ENCODE assay signal across 9 cellular contexts in genomic region chr16:22195445-22195694, GRCh38. TPM values are rescaled to one million over a fixed set of nuclear protein-coding genes. Genes with fewer than 3 reads are reported as not detected.
A peak's percentile ranks its signal among the peaks of the same experiment; 100 is the strongest.
DNase-seq lines count a peak whose midpoint lies in the region; ATAC-seq, FAIRE-seq and TF ChIP-seq lines count a peak whose summit lies in the region.
"Had no signal": no experiment of that assay in that cellular context is flagged by ENCODE, and none has a peak within 500 bp of the region (broad histone marks: within the 10 kb centered on the region; RNA-seq: fewer than 3 reads in every experiment).

No MANE protein-coding gene starts in this region.

- peaks cover 3 to 4% of the 10 kb centered on the region in 2 experiments; a peak in 3 of 5 replicates for H3K9me3 Mint-ChIP-seq in H9

- no peak overlapping the region for H3K18ac ChIP-seq in H9 (ENCODE audit: insufficient read length, low read depth, low read length)

- H3K4me1 ChIP-seq in H9 (ENCODE audit: insufficient read depth, low read length) (no peaks in the 10 kb centered on the region; the same call in 1 of the 2 replicates), gastroesophageal sphincter (peaks cover 0 to 57% (median 7%) of the 10 kb centered on the region in 3 donors), rectal smooth muscle tissue (ENCODE audit: control insufficient read depth, insufficient read depth, low read length) (peaks cover 17% of the 10 kb centered on the region)

- no peak for ATAC-seq in T-helper 17 cell
- ATAC-seq in gastroesophageal sphincter: no peak

- no peak overlapping the region for H2BK5ac ChIP-seq in H9 (ENCODE audit: insufficient read length, low read length)

- no peak overlapping the region for H4K91ac ChIP-seq in H9 (ENCODE audit: insufficient read length, low read depth, low read length)

- no peak overlapping the region for H3K23ac ChIP-seq in H9 (ENCODE audit: insufficient read length, low read depth, low read length)

- no peak overlapping the region for H4K5ac ChIP-seq in H9 (ENCODE audit: insufficient read length, low read depth, low read length)

- H4K8ac ChIP-seq in H9 (replicated peaks; ENCODE audit: insufficient read length, low read depth, low read length): no peak overlapping the region

- H3K27ac Mint-ChIP-seq in H9 (no peak overlapping the region; a peak in 1 of 7 replicates), T-helper 17 cell (peak overlapping the region; percentile 97)

- peak overlapping the region; percentile 53 for H3K4me2 ChIP-seq in H9 (ENCODE audit: insufficient read depth, insufficient read length, low read length)

- H2BK120ac ChIP-seq in H9 (ENCODE audit: low read depth, low read length, poor library complexity, severe bottlenecking): no peak overlapping the region

- no peak overlapping the region for H3K4ac ChIP-seq in H9 (ENCODE audit: low read depth, low read length)

- H3K27ac ChIP-seq in H9 (ENCODE audit: insufficient read length, low read depth, low read length): no peak overlapping the region
- peak overlapping the region; percentile 76 to 95 (median 84) for H3K27ac ChIP-seq in gastroesophageal sphincter
- H3K27ac ChIP-seq in rectal smooth muscle tissue (ENCODE audit: low read depth, low read length): peak overlapping the region; percentile 76

- H4K20me1 ChIP-seq in H9 (ENCODE audit: control insufficient read depth, insufficient read depth, insufficient read length): no peaks in the 10 kb centered on the region

- H3K4me3 Mint-ChIP-seq in H9 (peak overlapping the region; percentile 80 to 90), T-helper 17 cell (peak overlapping the region; percentile 87)

- no peak overlapping the region for H2BK12ac ChIP-seq in H9 (ENCODE audit: insufficient read length, low read depth, low read length)

- H3K36me3 ChIP-seq in gastroesophageal sphincter (no peaks in the 10 kb centered on the region), rectal smooth muscle tissue (ENCODE audit: control insufficient read depth, insufficient read depth, low read length) (no peaks in the 10 kb centered on the region)

- no peak overlapping the region for H2AK5ac ChIP-seq in H9 (ENCODE audit: insufficient read length, low read length)

- no peak overlapping the region for H3K14ac ChIP-seq in H9 (ENCODE audit: insufficient read depth, low read length)

- H3K79me1 ChIP-seq in H9 (ENCODE audit: insufficient read depth, low read depth, low read length, poor library complexity, severe bottlenecking): no peaks in the 10 kb centered on the region

- peaks cover 3% of the 10 kb centered on the region for H3K23me2 ChIP-seq in H9 (ENCODE audit: insufficient read length, low read depth, low read length, poor library complexity, severe bottlenecking)

- no peak overlapping the region for H2BK20ac ChIP-seq in H9 (ENCODE audit: low read depth, low read length, poor library complexity, severe bottlenecking)

- no peak for DNase-seq in H9
- DNase-seq in T-helper 17 cell: no peak
- DNase-seq in GM12892 (ENCODE audit: insufficient read length): no peak
- DNase-seq in NCI-H1048 (lab: John Stamatoyannopoulos, UW): no peak
- no peak for DNase-seq in midbrain (lab: John Stamatoyannopoulos, UW)
- no peak for DNase-seq in NCI-H128 (lab: John Stamatoyannopoulos, UW; ENCODE audit: unreplicated experiment)

- H3K27me3 Mint-ChIP-seq in H9 (ENCODE audit: low read depth) (peaks cover 2% of the 10 kb centered on the region; the same call in 1 of the 2 replicates), T-helper 17 cell (no peaks in the 10 kb centered on the region)

- H3K79me2 ChIP-seq in H9 (ENCODE audit: insufficient read depth, low read length): no peaks in the 10 kb centered on the region

- H2BK15ac ChIP-seq in H9 (ENCODE audit: low read depth, low read length): no peak overlapping the region

- H3K4me1 Mint-ChIP-seq in H9: peaks cover 22 to 23% of the 10 kb centered on the region in 2 experiments
- peaks cover 41% of the 10 kb centered on the region for H3K4me1 Mint-ChIP-seq in T-helper 17 cell

- no peak overlapping the region for H2AFZ ChIP-seq in H9 (ENCODE audit: low read length)

- no peak for TF ChIP-seq CTCF in H9 (conservative IDR thresholded peaks at IDR 0.05)
- no peak for TF ChIP-seq CTCF in gastroesophageal sphincter (IDR thresholded peaks at IDR 0.05)

- H3T11ph ChIP-seq in H9 (ENCODE audit: low read length): no peak overlapping the region

- no peaks in the 10 kb centered on the region for H3K27me3 ChIP-seq in H9 (ENCODE audit: insufficient read depth, low read length)
- H3K27me3 ChIP-seq in gastroesophageal sphincter: no peaks in the 10 kb centered on the region
- H3K27me3 ChIP-seq in rectal smooth muscle tissue (ENCODE audit: control insufficient read depth, insufficient read depth, low read length): no peaks in the 10 kb centered on the region

- peak overlapping the region in 1 of 2 donors; percentile 57 for H3K4me3 ChIP-seq in gastroesophageal sphincter
- peak overlapping the region; percentile 92 for H3K4me3 ChIP-seq in rectal smooth muscle tissue (ENCODE audit: low read length)

- H3K36me3 Mint-ChIP-seq in H9 (ENCODE audit: insufficient read depth in 1 of 3, low read depth in 3 of 3): peaks cover 0 to 2% (median 0%) of the 10 kb centered on the region in 3 experiments; a peak in 1 of 7 replicates
- H3K36me3 Mint-ChIP-seq in T-helper 17 cell (ENCODE audit: low read depth): peaks cover 4% of the 10 kb centered on the region

- TF ChIP-seq POLR2A in gastroesophageal sphincter (IDR thresholded peaks at IDR 0.05) (no peak), GM12892 (IDR thresholded peaks at IDR 0.05; ENCODE audit: low read depth, low read length) (no peak)

- H3K9me3 ChIP-seq in H9 (ENCODE audit: control insufficient read depth, low read depth, low read length): no peaks in the 10 kb centered on the region
- no peaks in the 10 kb centered on the region for H3K9me3 ChIP-seq in T-helper 17 cell (ENCODE audit: control insufficient read depth, low read length, poor library complexity, severe bottlenecking)
- H3K9me3 ChIP-seq in gastroesophageal sphincter: no peaks in the 10 kb centered on the region

- H3K56ac ChIP-seq in H9 (ENCODE audit: insufficient read length, low read depth, low read length): no peak overlapping the region

- H3K9ac ChIP-seq in H9 (ENCODE audit: extremely low read depth, insufficient read length, low read length): no peak overlapping the region
- peak overlapping the region; percentile 45 for H3K9ac ChIP-seq in rectal smooth muscle tissue (ENCODE audit: low read length)

- FAIRE-seq in GM12892 (lab: Jason Lieb, UNC): no peak

- TF ChIP-seq EP300 in gastroesophageal sphincter (IDR thresholded peaks at IDR 0.05): no peak

RNA-seq across cellular contexts. Expression of gene EEF2K, which starts 10.7 kb away (rescaled TPM):
- total RNA-seq in H9 (2021) (19.6 and 20.7 TPM in 2 replicates), T-helper 17 cell (10 to 100 TPM; 14.4 to 14.7 TPM), gastroesophageal sphincter (10 to 100 TPM; 31.3 to 38.9 (median 34.8) TPM)
- 12.1 TPM for polyA plus RNA-seq in GM12892 (2012; ENCODE audit: missing spikeins)

RNA-seq across cellular contexts. Expression of gene SDR42E2, which starts 33.1 kb away (rescaled TPM):
- total RNA-seq in H9 (2021) (0.09 TPM in 1 of 2 replicates, not detected in the other), T-helper 17 cell (1 to 10 TPM; 1.5 to 2.3 TPM), gastroesophageal sphincter (not detected)
- polyA plus RNA-seq in GM12892 (2012; ENCODE audit: missing spikeins): not detected
- total RNA-seq: sciatic nerve had no signal
